7 cellular contexts compared by ENCODE assay signal in genomic region chrX:134236690-134237362, GRCh38. TPM values are rescaled to one million over a fixed set of nuclear protein-coding genes. Genes with fewer than 3 reads are reported as not detected.
DNase-seq lines count a peak whose midpoint lies in the region; ATAC-seq and TF ChIP-seq lines count a peak whose summit lies in the region.

Gene CCDC160, plus strand, starts transcription at chrX:134237182. Its CDS starts 7,619 bp downstream, at chrX:134244801.

- no CpG with 5 or more reads among the region's 51 CpGs for WGBS in iPS DF 6.9 (ENCODE audit: insufficient coverage, insufficient read length)
- WGBS in sigmoid colon, 2 donors: 5 to 6% methylated on average over 51 of the region's 51 CpGs

- H3K4me1 ChIP-seq in iPS DF 6.9 (ENCODE audit: control insufficient read depth, insufficient read depth, low read length) (no peaks in the 10 kb centered on the region), sigmoid colon (no peaks in the 10 kb centered on the region)

- DNase-seq in GM13976 (ENCODE audit: low spot score) (peak; percentile 35), amygdala (lab: John Stamatoyannopoulos, UW) (peak in 47 of 56 donors; percentile 0 to 77 (median 26)), iPS DF 6.9 (ENCODE audit: low read depth, low spot score) (no peak), sigmoid colon (peak; percentile 64)
- DNase-seq in activated effector memory CD4-positive, alpha-beta T cell treated with anti-CD3 and anti-CD28 coated beads, Interleukin-2, amount 50 U/mL, for 16 hours: no peak

- TF ChIP-seq CTCF in GM13976 (IDR thresholded peaks at IDR 0.05; ENCODE audit: borderline replicate concordance, control extremely low read depth, extremely low read depth, insufficient read depth, missing control alignments) (no peak), sigmoid colon (IDR thresholded peaks at IDR 0.05) (no peak)

- no peak for TF ChIP-seq EP300 in sigmoid colon (IDR thresholded peaks at IDR 0.05)

- in situ Hi-C loops in GM13976 (cut with MboI; ENCODE audit: low sequenced_read_pairs, unreplicated experiment): no loop called here

- H3K27ac ChIP-seq in iPS DF 6.9 (ENCODE audit: low read length) (no peak within 1 kb of the TSS), sigmoid colon (no peak within 1 kb of the TSS)

- no peak for TF ChIP-seq POLR2A in sigmoid colon (IDR thresholded peaks at IDR 0.05)

- intact Hi-C loops in sigmoid colon (cut with DNase I): loop anchor here (10.0 kb wide), 1 partner anchor 62 kb away; no protein-coding TSS in a partner anchor

- H3K4me3 ChIP-seq in iPS DF 6.9 (ENCODE audit: low read length) (peak within 1 kb of the TSS; percentile 40; the same call in 1 of the 2 replicates), sigmoid colon (peak within 1 kb of the TSS; percentile 40 to 60 (median 54))

- peak; percentile 85 for ATAC-seq in HG03354 (IDR thresholded peaks at IDR 0.05; ENCODE audit: poor library complexity, severe bottlenecking, unreplicated experiment)
- ATAC-seq in HG02759 (IDR thresholded peaks at IDR 0.05; ENCODE audit: unreplicated experiment): no peak

- no peaks in the 10 kb centered on the region for H3K27me3 ChIP-seq in iPS DF 6.9 (ENCODE audit: control insufficient read depth, insufficient read depth, low read length)
- no peaks in the 10 kb centered on the region for H3K27me3 ChIP-seq in sigmoid colon

- H3K9me3 ChIP-seq in iPS DF 6.9 (ENCODE audit: control insufficient read depth, insufficient read depth, low read length) (no peaks in the 10 kb centered on the region), sigmoid colon (no peaks in the 10 kb centered on the region)

- H3K36me3 ChIP-seq in iPS DF 6.9 (ENCODE audit: control insufficient read depth, insufficient read depth, low read length) (no peaks in the 10 kb centered on the region), sigmoid colon (no peaks in the 10 kb centered on the region)

RNA-seq across cellular contexts. Expression of gene CCDC160, which starts in this region (rescaled TPM):
- total RNA-seq in sigmoid colon: 1 to 10 TPM in 1 of 4 donors, under 1 TPM in 2, not detected in 1; 0.27 to 1.4 (median 0.82) TPM
- under 1 TPM in 1 of 3 donors, not detected in 2; 0.07 TPM for polyA plus RNA-seq in sigmoid colon

Comparison
In these comparisons a context has a peak if more than half of its experiments do, and no peak if none do; other contexts are left out.
1. DNase-seq: peak in GM13976 (single experiment), amygdala (47 of 56) and sigmoid colon (single experiment); none in iPS DF 6.9 (single experiment) and activated effector memory CD4-positive, alpha-beta T cell treated with anti-CD3 and anti-CD28 coated beads, Interleukin-2, amount 50 U/mL, for 16 hours (single experiment).